ENCODE assay signal across 26 cellular contexts in genomic region chr11:127485541-127485940, GRCh38.
DNase-seq lines count a peak whose midpoint lies in the region; ATAC-seq, FAIRE-seq and TF ChIP-seq lines count a peak whose summit lies in the region.
"Had no signal": no experiment of that assay in that cellular context is flagged by ENCODE, and none has a peak within 500 bp of the region (broad histone marks: within the 10 kb centered on the region; RNA-seq: fewer than 3 reads in every experiment).

No MANE protein-coding gene starts in this region.

- H3K79me2 ChIP-seq in astrocyte (ENCODE audit: insufficient read depth, low read length) = no peaks in the 10 kb centered on the region

- H3K4me1 ChIP-seq in astrocyte (ENCODE audit: insufficient read depth, low read length) (peaks cover 3% of the 10 kb centered on the region), body of pancreas (no peaks in the 10 kb centered on the region)
- H3K4me1 ChIP-seq: Caco-2, heart left ventricle, left ventricle myocardium inferior had no signal

- no peaks in the 10 kb centered on the region for H3K36me3 ChIP-seq in astrocyte (ENCODE audit: insufficient read depth, low read length)
- no peaks in the 10 kb centered on the region for H3K36me3 ChIP-seq in body of pancreas (replicated peaks in 1 of 2; ENCODE audit: insufficient read depth in 1 of 2, low read depth in 2 of 2)
- H3K36me3 ChIP-seq: heart left ventricle, left ventricle myocardium inferior had no signal

- H3K9ac ChIP-seq in astrocyte (ENCODE audit: low read length) = no peak overlapping the region

- no peaks in the 10 kb centered on the region for H3K27me3 Mint-ChIP-seq in astrocyte (ENCODE audit: low read depth, unreplicated experiment)
- H3K27me3 Mint-ChIP-seq: activated CD4-positive, alpha-beta T cell treated with anti-CD3 and anti-CD28 coated beads, Interleukin-2, amount 10 ng/mL, durations not matched to agents 24 days and 14 days; stimulated activated memory B cell treated with anti-CD40 and anti-IgM and Interleukin-4, amounts not matched to agents 10 μg/mL and 1 μg/mL and 100 μg/mL, for 72 hours; T-helper 17 cell had no signal

- no peak overlapping the region for H2AFZ ChIP-seq in astrocyte (ENCODE audit: low read depth, low read length)

- intact Hi-C loops in body of pancreas (cut with DNase I) = no loop called here

- H3K27me3 ChIP-seq in astrocyte (ENCODE audit: insufficient read depth, low read length) (no peaks in the 10 kb centered on the region), body of pancreas (no peaks in the 10 kb centered on the region)
- H3K27me3 ChIP-seq: heart left ventricle had no signal

- no peak for FAIRE-seq in astrocyte (lab: Jason Lieb, UNC)

- DNase-seq in A172 (ENCODE audit: low spot score) = peak; percentile 40
- DNase-seq in HT1080 (ENCODE audit: low read depth) = peak; percentile 23
- DNase-seq in astrocyte (ENCODE audit: low read depth) = peak; percentile 45
- peak; percentile 9 for DNase-seq in iris pigment epithelial cell (ENCODE audit: low read depth)
- DNase-seq in body of pancreas = no peak
- DNase-seq in NCI-H1105 (lab: John Stamatoyannopoulos, UW) = no peak
- no peak for DNase-seq in effector CD4-positive, alpha-beta T cell
- DNase-seq: activated CD4-positive, alpha-beta T cell treated with anti-CD3 and anti-CD28 coated beads, Interleukin-2, amount 10 ng/mL, durations not matched to agents 24 days and 14 days; activated naive CD4-positive, alpha-beta T cell treated with Interleukin-2 at 50 U/mL for 16 hours; activated T-cell treated with anti-CD3 and anti-CD28 coated beads, Interleukin-2, amount 50 U/mL, for 48 hours; Caco-2; caudate nucleus; heart left ventricle; IMR-90; left ventricle myocardium inferior; MM.1S; naive thymus-derived CD4-positive, alpha-beta T cell; NCI-H1436 treated with DMSO at 0.1 percent for 48 hours; NCI-H526 treated with DMSO at 0.1 percent for 48 hours; RPMI8226; T-helper 17 cell had no signal

- H3K4me2 ChIP-seq in astrocyte (ENCODE audit: low read length) = no peak overlapping the region
- H3K4me2 ChIP-seq: smooth muscle cell had no signal

- H3K4me3 ChIP-seq in astrocyte (ENCODE audit: insufficient read depth, low read depth, low read length) = no peak overlapping the region
- H3K4me3 ChIP-seq in body of pancreas = no peak overlapping the region
- H3K4me3 ChIP-seq: heart left ventricle, left ventricle myocardium inferior, SK-N-MC, smooth muscle cell had no signal

- 74 to 75% methylated on average over 2 of the region's 2 CpGs for WGBS in body of pancreas, 2 donors

- H3K27ac Mint-ChIP-seq in astrocyte (ENCODE audit: unreplicated experiment) = no peak overlapping the region
- H3K27ac Mint-ChIP-seq: activated CD4-positive, alpha-beta T cell treated with anti-CD3 and anti-CD28 coated beads, Interleukin-2, amount 10 ng/mL, durations not matched to agents 24 days and 14 days; mesothelial cell of epicardium; naive thymus-derived CD4-positive, alpha-beta T cell; stimulated activated memory B cell treated with anti-CD40 and anti-IgM and Interleukin-4, amounts not matched to agents 10 μg/mL and 1 μg/mL and 100 μg/mL, for 72 hours; T-helper 17 cell had no signal

- TF ChIP-seq CTCF in astrocyte (IDR thresholded peaks at IDR 0.05; ENCODE audit: insufficient read depth, low read depth, low read length) = no peak
- TF ChIP-seq CTCF in body of pancreas (IDR thresholded peaks at IDR 0.05) = no peak

- peaks cover 4% of the 10 kb centered on the region for H3K4me1 Mint-ChIP-seq in astrocyte (ENCODE audit: low read depth, unreplicated experiment)
- H3K4me1 Mint-ChIP-seq: activated CD4-positive, alpha-beta T cell treated with anti-CD3 and anti-CD28 coated beads, Interleukin-2, amount 10 ng/mL, durations not matched to agents 24 days and 14 days; naive thymus-derived CD4-positive, alpha-beta T cell; stimulated activated memory B cell treated with anti-CD40 and anti-IgM and Interleukin-4, amounts not matched to agents 10 μg/mL and 1 μg/mL and 100 μg/mL, for 72 hours; T-helper 17 cell had no signal

- no peak overlapping the region for H3K27ac ChIP-seq in astrocyte (ENCODE audit: low read depth, low read length)
- H3K27ac ChIP-seq in body of pancreas = no peak overlapping the region
- H3K27ac ChIP-seq: heart left ventricle, left ventricle myocardium inferior, SK-N-MC had no signal

- no peak overlapping the region for H3K4me3 Mint-ChIP-seq in astrocyte (ENCODE audit: unreplicated experiment)
- H3K4me3 Mint-ChIP-seq: activated CD4-positive, alpha-beta T cell treated with anti-CD3 and anti-CD28 coated beads, Interleukin-2, amount 10 ng/mL, durations not matched to agents 24 days and 14 days; mesothelial cell of epicardium; naive thymus-derived CD4-positive, alpha-beta T cell; stimulated activated memory B cell treated with anti-CD40 and anti-IgM and Interleukin-4, amounts not matched to agents 10 μg/mL and 1 μg/mL and 100 μg/mL, for 72 hours; T-helper 17 cell had no signal

- peaks cover 2% of the 10 kb centered on the region for H3K9me3 Mint-ChIP-seq in astrocyte (ENCODE audit: unreplicated experiment)
- H3K9me3 Mint-ChIP-seq: activated CD4-positive, alpha-beta T cell treated with anti-CD3 and anti-CD28 coated beads, Interleukin-2, amount 10 ng/mL, durations not matched to agents 24 days and 14 days; stimulated activated memory B cell treated with anti-CD40 and anti-IgM and Interleukin-4, amounts not matched to agents 10 μg/mL and 1 μg/mL and 100 μg/mL, for 72 hours had no signal

- H3K36me3 Mint-ChIP-seq in astrocyte (ENCODE audit: low read depth, unreplicated experiment) = no peaks in the 10 kb centered on the region
- H3K36me3 Mint-ChIP-seq: mesothelial cell of epicardium; naive thymus-derived CD4-positive, alpha-beta T cell; stimulated activated memory B cell treated with anti-CD40 and anti-IgM and Interleukin-4, amounts not matched to agents 10 μg/mL and 1 μg/mL and 100 μg/mL, for 72 hours had no signal

- no peak for TF ChIP-seq POLR2A in body of pancreas (IDR thresholded peaks at IDR 0.05)

- ATAC-seq in body of pancreas (no peak), GM18867 (IDR thresholded peaks at IDR 0.05; ENCODE audit: unreplicated experiment) (no peak)
- ATAC-seq: heart left ventricle; naive thymus-derived CD4-positive, alpha-beta T cell; stimulated activated memory B cell treated with anti-CD40 and anti-IgM and Interleukin-4, amounts not matched to agents 10 μg/mL and 1 μg/mL and 100 μg/mL, for 72 hours; T-helper 17 cell had no signal

- no peaks in the 10 kb centered on the region for H3K9me3 ChIP-seq in astrocyte (ENCODE audit: insufficient read depth, low read depth, low read length)
- H3K9me3 ChIP-seq in body of pancreas = no peaks in the 10 kb centered on the region
- H3K9me3 ChIP-seq: Caco-2 had no signal

- no peaks in the 10 kb centered on the region for H4K20me1 ChIP-seq in astrocyte (ENCODE audit: insufficient read depth, low read length)

Comparison
In these comparisons a context has a peak if more than half of its experiments do, and no peak if none do; other contexts are left out.
1. DNase-seq: peak in A172 (single experiment), HT1080 (single experiment), astrocyte (single experiment) and iris pigment epithelial cell (single experiment); none in body of pancreas (0 of 4), NCI-H1105 (single experiment) and effector CD4-positive, alpha-beta T cell (single experiment).